In the genomic region with DNA sequence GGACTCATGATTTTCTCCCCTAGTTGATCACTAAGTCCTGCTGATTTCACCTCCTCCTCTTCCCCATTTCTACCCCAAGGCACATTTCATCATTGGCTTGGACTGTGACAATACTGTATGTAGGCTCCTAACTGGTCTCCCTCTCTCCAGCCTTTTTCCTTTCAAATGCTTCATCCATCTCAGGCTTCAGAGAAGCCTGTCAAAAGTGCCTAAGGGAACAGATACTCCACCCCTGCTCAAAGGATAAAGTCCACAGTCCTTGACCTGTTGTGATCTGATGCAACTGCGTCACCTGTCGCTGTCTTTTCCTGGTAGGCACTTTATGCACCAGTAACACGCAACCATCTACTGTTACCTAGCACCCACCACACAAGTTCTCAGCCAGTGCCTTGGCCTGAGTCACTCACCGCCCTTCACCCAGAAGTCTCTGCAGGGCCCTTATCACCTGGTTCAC, we compare ENCODE assay signal across 1 cellular context.
TF ChIP-seq lines count a peak whose summit lies in the region.

No MANE protein-coding gene starts in this region.

TF ChIP-seq in GM12878, 131 proteins besides CTCF, POLR2A, EP300 and RAD21 (continued from another document):
- TF ChIP-seq BCLAF1 (IDR thresholded peaks at IDR 0.05), result no peak
- TF ChIP-seq, protein P1, sequence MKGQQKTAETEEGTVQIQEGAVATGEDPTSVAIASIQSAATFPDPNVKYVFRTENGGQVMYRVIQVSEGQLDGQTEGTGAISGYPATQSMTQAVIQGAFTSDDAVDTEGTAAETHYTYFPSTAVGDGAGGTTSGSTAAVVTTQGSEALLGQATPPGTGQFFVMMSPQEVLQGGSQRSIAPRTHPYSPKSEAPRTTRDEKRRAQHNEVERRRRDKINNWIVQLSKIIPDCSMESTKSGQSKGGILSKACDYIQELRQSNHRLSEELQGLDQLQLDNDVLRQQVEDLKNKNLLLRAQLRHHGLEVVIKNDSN (IDR thresholded peaks at IDR 0.05; ENCODE audit: borderline replicate concordance, extremely low read length, insufficient read depth, low read depth, low read length), result no peak
- peak; percentile 50; the same call in 1 of the 2 replicates for TF ChIP-seq CREB1 (IDR thresholded peaks at IDR 0.05; ENCODE audit: low read depth)
- TF ChIP-seq YY1 (IDR thresholded peaks at IDR 0.05; ENCODE audit: low read depth, low read length), result no peak
- no peak for TF ChIP-seq CHD4 (IDR thresholded peaks at IDR 0.05)
